In the genomic region with DNA sequence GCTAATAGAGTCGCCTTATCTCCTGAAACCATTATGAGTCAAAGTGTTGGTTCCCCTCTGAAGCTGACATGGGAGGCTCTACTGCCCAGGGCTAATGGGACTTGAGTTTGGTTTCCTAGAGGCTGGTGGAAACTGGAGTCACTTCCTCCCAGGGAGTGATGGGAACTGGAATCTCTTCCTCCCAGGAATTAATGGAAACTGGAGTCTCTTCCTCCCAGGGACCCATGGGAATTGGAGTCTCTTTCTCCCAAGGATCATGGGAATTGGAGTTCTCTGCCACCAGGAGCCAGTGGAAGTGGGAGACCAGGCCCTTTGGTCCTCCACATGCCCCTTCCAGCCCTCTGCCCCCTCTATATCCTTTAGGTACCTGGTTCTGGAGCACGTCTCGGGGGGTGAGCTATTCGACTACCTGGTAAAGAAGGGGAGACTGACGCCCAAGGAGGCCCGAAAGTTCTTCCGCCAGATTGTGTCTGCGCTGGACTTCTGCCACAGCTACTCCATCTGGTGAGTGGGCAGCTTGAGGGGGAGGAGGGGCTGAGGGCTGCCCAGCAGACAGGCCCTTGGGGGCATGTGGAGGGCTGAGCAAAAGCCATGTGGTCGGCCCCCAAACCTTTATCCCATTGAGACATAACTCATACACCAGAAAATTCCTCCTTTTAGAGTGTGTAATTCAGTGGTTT, we compare ENCODE assay signal across 16 cellular contexts. TPM values are rescaled to one million over a fixed set of nuclear protein-coding genes. Genes with fewer than 3 reads are reported as not detected.
DNase-seq lines count a peak whose midpoint lies in the region; ATAC-seq, FAIRE-seq and TF ChIP-seq lines count a peak whose summit lies in the region.
"Had no signal": no experiment of that assay in that cellular context is flagged by ENCODE, and none has a peak within 500 bp of the region (broad histone marks: within the 10 kb centered on the region; RNA-seq: fewer than 3 reads in every experiment).

No MANE protein-coding gene starts in this region.

- BruUV-seq in HepG2 (replicated peaks; lab: Mats Ljungman, UMichigan): no TSS peak

- H3K4me1 ChIP-seq in HepG2 (ENCODE audit: insufficient read depth, low read length) (peaks cover 25% of the 10 kb centered on the region), right lobe of liver (no peaks in the 10 kb centered on the region)
- H3K4me1 ChIP-seq: HAP-1, left lung, SJSA1 had no signal

- H3K4me3 ChIP-seq in HepG2 (replicated peaks in 1 of 3; ENCODE audit: insufficient read depth in 1 of 3, low read depth in 2 of 3, low read length in 3 of 3) (no peak overlapping the region), right lobe of liver (no peak overlapping the region)
- H3K4me3 ChIP-seq: HAP-1, left lung, SJSA1, transverse colon had no signal

- no peak overlapping the region for H2AFZ ChIP-seq in HepG2 (ENCODE audit: low read length)

- CTCF ChIA-PET in HepG2 (lab: Yijun Ruan, JAX; ENCODE audit: low intra/inter-chr PET ratio, low total read pairs): no interaction called here

- TF ChIP-seq EP300 in HepG2 (IDR thresholded peaks at IDR 0.05; ENCODE audit: low read depth in 2 of 2, low read length in 2 of 2) (no peak), HepG2 (CRISPR knock-in tag; IDR thresholded peaks at IDR 0.05; ENCODE audit: borderline replicate concordance) (no peak)

- H3K79me2 ChIP-seq in HepG2 (ENCODE audit: insufficient read depth, low read length): no peaks in the 10 kb centered on the region

- DNase-seq in HepG2 (ENCODE audit: low spot score): no peak
- no peak for DNase-seq in right lobe of liver
- DNase-seq in AG20443 (ENCODE audit: low spot score): no peak
- DNase-seq in activated CD4-positive, alpha-beta T cell treated with anti-CD3 and anti-CD28 coated beads, Interleukin-2, amount 10 ng/mL, durations not matched to agents 24 days and 14 days: no peak
- DNase-seq: activated effector memory CD4-positive, alpha-beta T cell treated with anti-CD3 and anti-CD28 coated beads, Interleukin-2, amount 50 U/mL, for 16 hours; DMS153; Kasumi-1; left lung; NCI-H1694; NK-92 treated with Interleukin-12 subunit alpha and Interleukin-12 subunit beta, amount 100 ng/mL, for 24 hours; transverse colon had no signal

- intact Hi-C loops in HepG2 (cut with micrococcal nuclease; ENCODE audit: unreplicated experiment): no loop called here
- intact Hi-C loops in right lobe of liver (cut with DNase I): no loop called here
- intact Hi-C loops in activated CD4-positive, alpha-beta T cell treated with anti-CD3 and anti-CD28 coated beads, Interleukin-2, amount 10 ng/mL, durations not matched to agents 24 days and 14 days (cut with micrococcal nuclease): no loop called here

- TF ChIP-seq CTCF in HepG2 (CRISPR knock-in tag; IDR thresholded peaks at IDR 0.05) (no peak), right lobe of liver (IDR thresholded peaks at IDR 0.05) (no peak)

- H3K27ac Mint-ChIP-seq in activated CD4-positive, alpha-beta T cell treated with anti-CD3 and anti-CD28 coated beads, Interleukin-2, amount 10 ng/mL, durations not matched to agents 24 days and 14 days: no peak overlapping the region

- no peaks in the 10 kb centered on the region for H3K27me3 Mint-ChIP-seq in activated CD4-positive, alpha-beta T cell treated with anti-CD3 and anti-CD28 coated beads, Interleukin-2, amount 10 ng/mL, durations not matched to agents 24 days and 14 days

- no peaks in the 10 kb centered on the region for H3K36me3 Mint-ChIP-seq in activated CD4-positive, alpha-beta T cell treated with anti-CD3 and anti-CD28 coated beads, Interleukin-2, amount 10 ng/mL, durations not matched to agents 24 days and 14 days (ENCODE audit: low read depth)

- peaks cover 2% of the 10 kb centered on the region for H3K4me1 Mint-ChIP-seq in activated CD4-positive, alpha-beta T cell treated with anti-CD3 and anti-CD28 coated beads, Interleukin-2, amount 10 ng/mL, durations not matched to agents 24 days and 14 days

- POLR2A ChIA-PET in HepG2 (lab: Yijun Ruan, JAX): no interaction called here

- H4K20me1 ChIP-seq in HepG2 (ENCODE audit: insufficient read depth, low read length): no peaks in the 10 kb centered on the region

- no peaks in the 10 kb centered on the region for H3K9me3 ChIP-seq in HepG2 (ENCODE audit: low read length)
- H3K9me3 ChIP-seq in right lobe of liver: no peaks in the 10 kb centered on the region
- H3K9me3 ChIP-seq: HAP-1, left lung, SJSA1, transverse colon had no signal

- no peak overlapping the region for H3K4me3 Mint-ChIP-seq in activated CD4-positive, alpha-beta T cell treated with anti-CD3 and anti-CD28 coated beads, Interleukin-2, amount 10 ng/mL, durations not matched to agents 24 days and 14 days

- no peaks in the 10 kb centered on the region for H3K36me3 ChIP-seq in HepG2 (replicated peaks in 1 of 2; ENCODE audit: control insufficient read depth in 1 of 2, insufficient read depth in 2 of 2, low read length in 2 of 2)
- H3K36me3 ChIP-seq in right lobe of liver: no peaks in the 10 kb centered on the region
- H3K36me3 ChIP-seq: HAP-1, left lung, SJSA1, transverse colon had no signal

- H3K27me3 ChIP-seq in HepG2 (ENCODE audit: control insufficient read depth in 1 of 2, insufficient read depth in 2 of 2, low read length in 2 of 2) (peaks cover 0 to 21% of the 10 kb centered on the region in 2 experiments), right lobe of liver (no peaks in the 10 kb centered on the region)
- H3K27me3 ChIP-seq: SJSA1 had no signal

- no peak overlapping the region for H3K4me2 ChIP-seq in HepG2 (ENCODE audit: low read depth, low read length)

- H3K27ac ChIP-seq in HepG2 (ENCODE audit: extremely low read length, insufficient read depth, low read length) (no peak overlapping the region), right lobe of liver (no peak overlapping the region), angular gyrus (ENCODE audit: low read depth, low read length) (peak overlapping the region; percentile 48), temporal lobe (ENCODE audit: low read depth, low read length) (peak overlapping the region; percentile 98)
- H3K27ac ChIP-seq: left lung, SJSA1, transverse colon had no signal

- in situ Hi-C loops in HepG2 (cut with HindIII; ENCODE audit: extremely low pct_ligation_motif_present, low pct_unique_long_range_greater_than_20kb): no loop called here

- TF ChIP-seq RAD21 in HepG2 (CRISPR knock-in tag; IDR thresholded peaks at IDR 0.05): no peak

- no peak overlapping the region for H3K9ac ChIP-seq in HepG2 (ENCODE audit: insufficient read depth, low read depth, low read length)

- no peak for FAIRE-seq in HepG2 (lab: Jason Lieb, UNC)

- no peaks in the 10 kb centered on the region for H3K9me3 Mint-ChIP-seq in activated CD4-positive, alpha-beta T cell treated with anti-CD3 and anti-CD28 coated beads, Interleukin-2, amount 10 ng/mL, durations not matched to agents 24 days and 14 days

- 44% methylated on average over 8 of the region's 9 CpGs for WGBS in HepG2 (ENCODE audit: low lambda C conversion rate)
- 80% methylated on average over 1 of the region's 9 CpGs for WGBS in right lobe of liver (ENCODE audit: insufficient coverage, low coverage, low lambda C conversion rate, missing lambda C conversion rate)

- TF ChIP-seq POLR2A in HepG2 (IDR thresholded peaks at IDR 0.05; ENCODE audit: insufficient read depth in 1 of 2, low read depth in 2 of 2, low read length in 2 of 2) (no peak), right lobe of liver (IDR thresholded peaks at IDR 0.05) (no peak)

- ATAC-seq in HepG2 (no peak), right lobe of liver (no peak)
- ATAC-seq: left lung had no signal

RNA-seq across cellular contexts. Expression of gene BRSK1, which starts 5.5 kb away (rescaled TPM):
- 0.18 TPM in 1 of 2 replicates, not detected in the other for total RNA-seq in HepG2 (2016; rRNA removed; fragmentation: Illumina TruSeq; extraction: Trizol)
- total RNA-seq in HepG2 (2016; cell fraction: cytosol; rRNA removed; fragmentation: Illumina TruSeq; extraction: Trizol; ENCODE audit: low read depth): not detected in 2 replicates
- total RNA-seq in HepG2 (2016; cell fraction: insoluble cytoplasmic fraction; rRNA removed; fragmentation: Illumina TruSeq; extraction: Trizol): 0.19 TPM in 1 of 2 replicates, not detected in the other
- 0.10 and 0.25 TPM in 2 replicates for total RNA-seq in HepG2 (2016; cell fraction: membrane; rRNA removed; fragmentation: Illumina TruSeq; extraction: Trizol)
- 0.60 TPM in 1 of 2 replicates, not detected in the other for total RNA-seq in HepG2 (2016; cell fraction: nucleus; rRNA removed; fragmentation: Illumina TruSeq; extraction: Trizol)
- polyA plus RNA-seq in HepG2 (2011; rRNA removed): 1.2 and 1.9 TPM in 2 replicates
- polyA plus RNA-seq in HepG2 (2011; cell fraction: cytosol; rRNA removed): 0.75 and 1.1 TPM in 2 replicates
- 8.1 and 12.7 TPM in 2 replicates for polyA plus RNA-seq in HepG2 (2011; cell fraction: nucleus; rRNA removed)
- polyA plus RNA-seq in HepG2 (2012): 0.74 and 1.1 TPM in 2 replicates
- 0.14 and 0.17 TPM in 2 replicates for polyA plus RNA-seq in HepG2 (2016; cell fraction: cytosol; fragmentation: Illumina TruSeq; extraction: Trizol; ENCODE audit: low read depth)
- 0.20 and 0.44 TPM in 2 replicates for polyA plus RNA-seq in HepG2 (2016; cell fraction: insoluble cytoplasmic fraction; fragmentation: Illumina TruSeq; extraction: Trizol; ENCODE audit: low read depth)
- polyA plus RNA-seq in HepG2 (2016; cell fraction: membrane; fragmentation: Illumina TruSeq; extraction: Trizol; ENCODE audit: low read depth): 0.09 and 0.25 TPM in 2 replicates
- 0.68 and 0.79 TPM in 2 replicates for polyA plus RNA-seq in HepG2 (2016; cell fraction: nucleus; fragmentation: Illumina TruSeq; extraction: Trizol; ENCODE audit: insufficient read depth, low read depth)
- 0.72 and 1.3 TPM in 2 replicates for polyA minus RNA-seq in HepG2 (2011; rRNA and poly(A)+ RNA removed; ENCODE audit: low replicate concordance)
- polyA minus RNA-seq in HepG2 (2011; cell fraction: cytosol; rRNA and poly(A)+ RNA removed): not detected in 2 replicates
- polyA minus RNA-seq in HepG2 (2011; cell fraction: nucleus; rRNA and poly(A)+ RNA removed): 1.0 and 1.2 TPM in 2 replicates
- under 1 TPM in 3 of 6 experiments, not detected in 3; 0.20 to 0.29 (median 0.24) TPM for total RNA-seq in right lobe of liver
- 81.4 TPM for total RNA-seq in temporal lobe
- total RNA-seq in activated CD4-positive, alpha-beta T cell treated with anti-CD3 and anti-CD28 coated beads, Interleukin-2, amount 10 ng/mL, durations not matched to agents 24 days and 14 days: 5.9 and 7.9 TPM in 2 replicates

RNA-seq across cellular contexts. Expression of gene HSPBP1, which starts 9.3 kb away (rescaled TPM):
- total RNA-seq in HepG2 (2016; rRNA removed; fragmentation: Illumina TruSeq; extraction: Trizol) (33.7 and 35.9 TPM in 2 replicates), right lobe of liver (10 to 100 TPM; 11.3 to 28.3 (median 15.6) TPM), temporal lobe (19.7 TPM)
- 3.9 TPM in 2 replicates for total RNA-seq in HepG2 (2016; cell fraction: cytosol; rRNA removed; fragmentation: Illumina TruSeq; extraction: Trizol; ENCODE audit: low read depth)
- 32.9 and 34.5 TPM in 2 replicates for total RNA-seq in HepG2 (2016; cell fraction: insoluble cytoplasmic fraction; rRNA removed; fragmentation: Illumina TruSeq; extraction: Trizol)
- 8.1 and 8.5 TPM in 2 replicates for total RNA-seq in HepG2 (2016; cell fraction: membrane; rRNA removed; fragmentation: Illumina TruSeq; extraction: Trizol)
- 14.3 and 15.8 TPM in 2 replicates for total RNA-seq in HepG2 (2016; cell fraction: nucleus; rRNA removed; fragmentation: Illumina TruSeq; extraction: Trizol)
- 22.3 and 25.7 TPM in 2 replicates for polyA plus RNA-seq in HepG2 (2011; rRNA removed)
- polyA plus RNA-seq in HepG2 (2011; cell fraction: cytosol; rRNA removed): 19.2 and 35.4 TPM in 2 replicates
- 19.5 and 22.1 TPM in 2 replicates for polyA plus RNA-seq in HepG2 (2011; cell fraction: nucleus; rRNA removed)
- 14.9 and 21.2 TPM in 2 replicates for polyA plus RNA-seq in HepG2 (2012)
- 5.6 and 5.7 TPM in 2 replicates for polyA plus RNA-seq in HepG2 (2016; cell fraction: cytosol; fragmentation: Illumina TruSeq; extraction: Trizol; ENCODE audit: low read depth)
- polyA plus RNA-seq in HepG2 (2016; cell fraction: insoluble cytoplasmic fraction; fragmentation: Illumina TruSeq; extraction: Trizol; ENCODE audit: low read depth): 53.4 and 56.0 TPM in 2 replicates
- 8.9 and 9.7 TPM in 2 replicates for polyA plus RNA-seq in HepG2 (2016; cell fraction: membrane; fragmentation: Illumina TruSeq; extraction: Trizol; ENCODE audit: low read depth)
- polyA plus RNA-seq in HepG2 (2016; cell fraction: nucleus; fragmentation: Illumina TruSeq; extraction: Trizol; ENCODE audit: insufficient read depth, low read depth): 26.8 and 27.6 TPM in 2 replicates
- 33.2 and 42.3 TPM in 2 replicates for polyA minus RNA-seq in HepG2 (2011; rRNA and poly(A)+ RNA removed; ENCODE audit: low replicate concordance)
- 15.9 and 23.8 TPM in 2 replicates for polyA minus RNA-seq in HepG2 (2011; cell fraction: cytosol; rRNA and poly(A)+ RNA removed)
- polyA minus RNA-seq in HepG2 (2011; cell fraction: nucleus; rRNA and poly(A)+ RNA removed): 4.6 and 6.1 TPM in 2 replicates
- total RNA-seq in activated CD4-positive, alpha-beta T cell treated with anti-CD3 and anti-CD28 coated beads, Interleukin-2, amount 10 ng/mL, durations not matched to agents 24 days and 14 days: 63.9 and 68.3 TPM in 2 replicates

RNA-seq across cellular contexts. Expression of gene PPP6R1, which starts 30.4 kb away (rescaled TPM):
- 23.0 and 25.8 TPM in 2 replicates for total RNA-seq in HepG2 (2016; rRNA removed; fragmentation: Illumina TruSeq; extraction: Trizol)
- total RNA-seq in HepG2 (2016; cell fraction: cytosol; rRNA removed; fragmentation: Illumina TruSeq; extraction: Trizol; ENCODE audit: low read depth): 6.5 and 7.1 TPM in 2 replicates
- total RNA-seq in HepG2 (2016; cell fraction: insoluble cytoplasmic fraction; rRNA removed; fragmentation: Illumina TruSeq; extraction: Trizol): 18.2 and 27.7 TPM in 2 replicates
- total RNA-seq in HepG2 (2016; cell fraction: membrane; rRNA removed; fragmentation: Illumina TruSeq; extraction: Trizol): 22.9 and 23.1 TPM in 2 replicates
- total RNA-seq in HepG2 (2016; cell fraction: nucleus; rRNA removed; fragmentation: Illumina TruSeq; extraction: Trizol): 20.2 and 25.1 TPM in 2 replicates
- polyA plus RNA-seq in HepG2 (2011; rRNA removed): 54.0 and 75.7 TPM in 2 replicates
- polyA plus RNA-seq in HepG2 (2011; cell fraction: cytosol; rRNA removed): 44.7 and 48.8 TPM in 2 replicates
- 190 and 211 TPM in 2 replicates for polyA plus RNA-seq in HepG2 (2011; cell fraction: nucleus; rRNA removed)
- 51.7 and 56.8 TPM in 2 replicates for polyA plus RNA-seq in HepG2 (2012)
- 8.4 and 9.7 TPM in 2 replicates for polyA plus RNA-seq in HepG2 (2016; cell fraction: cytosol; fragmentation: Illumina TruSeq; extraction: Trizol; ENCODE audit: low read depth)
- 27.5 and 36.1 TPM in 2 replicates for polyA plus RNA-seq in HepG2 (2016; cell fraction: insoluble cytoplasmic fraction; fragmentation: Illumina TruSeq; extraction: Trizol; ENCODE audit: low read depth)
- 20.6 and 23.5 TPM in 2 replicates for polyA plus RNA-seq in HepG2 (2016; cell fraction: membrane; fragmentation: Illumina TruSeq; extraction: Trizol; ENCODE audit: low read depth)
- 73.4 and 77.9 TPM in 2 replicates for polyA plus RNA-seq in HepG2 (2016; cell fraction: nucleus; fragmentation: Illumina TruSeq; extraction: Trizol; ENCODE audit: insufficient read depth, low read depth)
- polyA minus RNA-seq in HepG2 (2011; rRNA and poly(A)+ RNA removed; ENCODE audit: low replicate concordance): 112 and 140 TPM in 2 replicates
- polyA minus RNA-seq in HepG2 (2011; cell fraction: cytosol; rRNA and poly(A)+ RNA removed): 48.9 and 57.3 TPM in 2 replicates
- 48.9 and 67.0 TPM in 2 replicates for polyA minus RNA-seq in HepG2 (2011; cell fraction: nucleus; rRNA and poly(A)+ RNA removed)
- total RNA-seq in right lobe of liver: 10 to 100 TPM; 26.4 to 39.6 (median 30.2) TPM
- total RNA-seq in temporal lobe: 13.3 TPM
- total RNA-seq in activated CD4-positive, alpha-beta T cell treated with anti-CD3 and anti-CD28 coated beads, Interleukin-2, amount 10 ng/mL, durations not matched to agents 24 days and 14 days: 196 and 216 TPM in 2 replicates

RNA-seq across cellular contexts. Expression of gene TMEM150B, which starts 35.9 kb away (rescaled TPM):
- total RNA-seq in HepG2 (2016; rRNA removed; fragmentation: Illumina TruSeq; extraction: Trizol) (0.74 and 1.3 TPM in 2 replicates), right lobe of liver (1 to 10 TPM; 1.1 to 5.6 (median 2.2) TPM), temporal lobe (not detected)
- 0.79 and 1.0 TPM in 2 replicates for total RNA-seq in HepG2 (2016; cell fraction: cytosol; rRNA removed; fragmentation: Illumina TruSeq; extraction: Trizol; ENCODE audit: low read depth)
- 0.70 and 1.0 TPM in 2 replicates for total RNA-seq in HepG2 (2016; cell fraction: insoluble cytoplasmic fraction; rRNA removed; fragmentation: Illumina TruSeq; extraction: Trizol)
- total RNA-seq in HepG2 (2016; cell fraction: membrane; rRNA removed; fragmentation: Illumina TruSeq; extraction: Trizol): 0.62 and 0.77 TPM in 2 replicates
- 0.84 and 1.5 TPM in 2 replicates for total RNA-seq in HepG2 (2016; cell fraction: nucleus; rRNA removed; fragmentation: Illumina TruSeq; extraction: Trizol)
- 1.8 and 2.9 TPM in 2 replicates for polyA plus RNA-seq in HepG2 (2011; rRNA removed)
- 2.4 and 2.5 TPM in 2 replicates for polyA plus RNA-seq in HepG2 (2011; cell fraction: cytosol; rRNA removed)
- polyA plus RNA-seq in HepG2 (2011; cell fraction: nucleus; rRNA removed): 6.2 and 7.0 TPM in 2 replicates
- 3.3 and 3.4 TPM in 2 replicates for polyA plus RNA-seq in HepG2 (2012)
- polyA plus RNA-seq in HepG2 (2016; cell fraction: cytosol; fragmentation: Illumina TruSeq; extraction: Trizol; ENCODE audit: low read depth): 0.33 and 0.50 TPM in 2 replicates
- polyA plus RNA-seq in HepG2 (2016; cell fraction: insoluble cytoplasmic fraction; fragmentation: Illumina TruSeq; extraction: Trizol; ENCODE audit: low read depth): 0.37 and 0.74 TPM in 2 replicates
- 0.28 and 1.2 TPM in 2 replicates for polyA plus RNA-seq in HepG2 (2016; cell fraction: membrane; fragmentation: Illumina TruSeq; extraction: Trizol; ENCODE audit: low read depth)
- polyA plus RNA-seq in HepG2 (2016; cell fraction: nucleus; fragmentation: Illumina TruSeq; extraction: Trizol; ENCODE audit: insufficient read depth, low read depth): 1.7 and 1.9 TPM in 2 replicates
- 5.1 TPM in 1 of 2 replicates, not detected in the other for polyA minus RNA-seq in HepG2 (2011; rRNA and poly(A)+ RNA removed; ENCODE audit: low replicate concordance)
- 1.9 and 2.7 TPM in 2 replicates for polyA minus RNA-seq in HepG2 (2011; cell fraction: cytosol; rRNA and poly(A)+ RNA removed)
- 1.4 and 1.5 TPM in 2 replicates for polyA minus RNA-seq in HepG2 (2011; cell fraction: nucleus; rRNA and poly(A)+ RNA removed)
- total RNA-seq in activated CD4-positive, alpha-beta T cell treated with anti-CD3 and anti-CD28 coated beads, Interleukin-2, amount 10 ng/mL, durations not matched to agents 24 days and 14 days: 0.28 and 0.69 TPM in 2 replicates
- total RNA-seq: fibroblast of lung, SJSA1 had no signal
- polyA plus RNA-seq: fibroblast of lung had no signal

RNA-seq across cellular contexts. Expression of gene KMT5C, which starts 50.4 kb away (rescaled TPM):
- total RNA-seq in HepG2 (2016; rRNA removed; fragmentation: Illumina TruSeq; extraction: Trizol) (2.1 and 5.5 TPM in 2 replicates), right lobe of liver (1 to 10 TPM; 2.3 to 5.3 (median 3.7) TPM), temporal lobe (5.9 TPM)
- 1.8 and 2.2 TPM in 2 replicates for total RNA-seq in HepG2 (2016; cell fraction: cytosol; rRNA removed; fragmentation: Illumina TruSeq; extraction: Trizol; ENCODE audit: low read depth)
- 1.8 and 4.7 TPM in 2 replicates for total RNA-seq in HepG2 (2016; cell fraction: insoluble cytoplasmic fraction; rRNA removed; fragmentation: Illumina TruSeq; extraction: Trizol)
- total RNA-seq in HepG2 (2016; cell fraction: membrane; rRNA removed; fragmentation: Illumina TruSeq; extraction: Trizol): 3.9 and 4.5 TPM in 2 replicates
- 5.3 and 6.2 TPM in 2 replicates for total RNA-seq in HepG2 (2016; cell fraction: nucleus; rRNA removed; fragmentation: Illumina TruSeq; extraction: Trizol)
- polyA plus RNA-seq in HepG2 (2011; rRNA removed): 9.0 and 11.8 TPM in 2 replicates
- 6.6 and 8.7 TPM in 2 replicates for polyA plus RNA-seq in HepG2 (2011; cell fraction: cytosol; rRNA removed)
- polyA plus RNA-seq in HepG2 (2011; cell fraction: nucleus; rRNA removed): 46.8 and 58.8 TPM in 2 replicates
- 10.0 and 13.2 TPM in 2 replicates for polyA plus RNA-seq in HepG2 (2012)
- polyA plus RNA-seq in HepG2 (2016; cell fraction: cytosol; fragmentation: Illumina TruSeq; extraction: Trizol; ENCODE audit: low read depth): 1.3 and 1.4 TPM in 2 replicates
- polyA plus RNA-seq in HepG2 (2016; cell fraction: insoluble cytoplasmic fraction; fragmentation: Illumina TruSeq; extraction: Trizol; ENCODE audit: low read depth): 2.6 and 4.4 TPM in 2 replicates
- polyA plus RNA-seq in HepG2 (2016; cell fraction: membrane; fragmentation: Illumina TruSeq; extraction: Trizol; ENCODE audit: low read depth): 2.5 and 3.8 TPM in 2 replicates
- 14.7 and 16.2 TPM in 2 replicates for polyA plus RNA-seq in HepG2 (2016; cell fraction: nucleus; fragmentation: Illumina TruSeq; extraction: Trizol; ENCODE audit: insufficient read depth, low read depth)
- 9.0 and 17.8 TPM in 2 replicates for polyA minus RNA-seq in HepG2 (2011; rRNA and poly(A)+ RNA removed; ENCODE audit: low replicate concordance)
- 4.7 and 5.3 TPM in 2 replicates for polyA minus RNA-seq in HepG2 (2011; cell fraction: cytosol; rRNA and poly(A)+ RNA removed)
- polyA minus RNA-seq in HepG2 (2011; cell fraction: nucleus; rRNA and poly(A)+ RNA removed): 7.0 and 12.1 TPM in 2 replicates
- total RNA-seq in activated CD4-positive, alpha-beta T cell treated with anti-CD3 and anti-CD28 coated beads, Interleukin-2, amount 10 ng/mL, durations not matched to agents 24 days and 14 days: 31.3 and 32.2 TPM in 2 replicates

Comparison
In these comparisons a context has a peak if more than half of its experiments do, and no peak if none do; other contexts are left out.
1. H3K27ac ChIP-seq: peak in angular gyrus (single experiment) and temporal lobe (single experiment); none in HepG2 (single experiment) and right lobe of liver (0 of 3).